In the genomic region with DNA sequence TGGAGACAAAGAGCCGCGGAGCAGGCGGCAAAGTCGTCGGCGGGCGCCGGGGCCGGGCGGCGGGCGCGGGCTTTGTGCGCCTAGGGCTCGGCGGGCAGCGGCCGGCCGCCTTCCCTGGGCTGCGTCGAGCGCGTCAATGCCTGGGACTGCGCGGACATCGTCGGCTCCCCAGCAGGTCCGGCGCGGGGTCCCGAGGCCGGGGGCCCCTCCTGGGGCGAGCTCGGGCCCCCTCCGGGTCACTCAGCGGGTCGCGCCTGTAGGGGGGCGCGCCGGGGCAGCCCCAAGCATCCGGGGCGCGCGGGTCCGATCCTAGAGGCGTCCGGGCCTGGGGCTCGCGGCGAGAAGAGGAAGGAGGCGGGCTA, we compare ENCODE assay signal across 8 cellular contexts. TPM values are rescaled to one million over a fixed set of nuclear protein-coding genes. Genes with fewer than 3 reads are reported as not detected.
A peak's percentile ranks its signal among the peaks of the same experiment; 100 is the strongest.
DNase-seq lines count a peak whose midpoint lies in the region; ATAC-seq, FAIRE-seq and TF ChIP-seq lines count a peak whose summit lies in the region.

No MANE protein-coding gene starts in this region.

- H3K4me2 ChIP-seq in A549, result peak overlapping the region; percentile 99

- in situ Hi-C loops in brain microvascular endothelial cell (cut with HindIII; ENCODE audit: low pct_ligation_motif_present, low sequenced_read_pairs), result no loop called here

- ATAC-seq in A549 (peak; percentile 5 to 9; a peak in 2 of 6 replicates), mucosa of descending colon (no peak), GM19455 (IDR thresholded peaks at IDR 0.05; ENCODE audit: unreplicated experiment) (no peak), GM21381 (IDR thresholded peaks at IDR 0.05; ENCODE audit: unreplicated experiment) (no peak)

- intact Hi-C loops in mucosa of descending colon (cut with DNase I, micrococcal nuclease), result loop anchor here (10.0 kb wide), 2 partner anchors 228 to 502 kb away; no protein-coding TSS in a partner anchor

- TF ChIP-seq CTCF in A549 (IDR thresholded peaks at IDR 0.05) (no peak), HL-60 (IDR thresholded peaks at IDR 0.05; ENCODE audit: insufficient read depth, low read length) (no peak), brain microvascular endothelial cell (IDR thresholded peaks at IDR 0.05; ENCODE audit: low read depth, low read length, missing control alignments) (no peak), mucosa of descending colon (IDR thresholded peaks at IDR 0.05) (no peak)

- no peak for FAIRE-seq in A549 (lab: Jason Lieb, UNC)

- no peak for TF ChIP-seq EP300 in A549 (IDR thresholded peaks at IDR 0.05)

- no peak for TF ChIP-seq RAD21 in A549 (conservative IDR thresholded peaks at IDR 0.05 in 1 of 2, IDR thresholded peaks at IDR 0.05 in 1 of 2)

- H3K27me3 ChIP-seq in HL-60 (ENCODE audit: insufficient read depth, poor library complexity, severe bottlenecking) (no peaks in the 10 kb centered on the region), brain microvascular endothelial cell (replicated peaks) (no peaks in the 10 kb centered on the region)

- H3K4me3 ChIP-seq in A549 (peak overlapping the region; percentile 72), HL-60 (replicated peaks; ENCODE audit: insufficient read depth, low read length) (peak overlapping the region; percentile 83), brain microvascular endothelial cell (ENCODE audit: low read depth, low read length) (peak overlapping the region; percentile 83), mucosa of descending colon (peak overlapping the region; percentile 87)

- DNase-seq in A549 (ENCODE audit: low read depth in 1 of 2, low spot score in 1 of 2) (peak in 1 of 2 experiments; percentile 40), HL-60 (ENCODE audit: low read depth in 1 of 2, low spot score in 1 of 2) (no peak), brain microvascular endothelial cell (no peak), mucosa of descending colon (no peak), midbrain (lab: John Stamatoyannopoulos, UW) (no peak)
- no peak for DNase-seq in stimulated activated naive CD4-positive, alpha-beta T cell treated with Interleukin-2 at 50 U/mL for 16 hours (lab: John Stamatoyannopoulos, UW)

- 0% methylated on average over 12 of the region's 52 CpGs for WGBS in A549 (ENCODE audit: missing lambda C conversion rate)

- CTCF ChIA-PET in A549 (lab: Yijun Ruan, JAX), result interaction anchor here (0.9 to 3.7 kb wide), 22 partner anchors 10 to 620 kb away, joined by 3 to 35 read pairs (median 3); no protein-coding TSS in a partner anchor

- peak overlapping the region; percentile 73 to 82 for H3K27ac ChIP-seq in A549
- peak overlapping the region; percentile 90 for H3K27ac ChIP-seq in HL-60 (replicated peaks)
- H3K27ac ChIP-seq in brain microvascular endothelial cell, result peak overlapping the region; percentile 61

- H3K9me3 ChIP-seq in A549 (no peaks in the 10 kb centered on the region), mucosa of descending colon (no peaks in the 10 kb centered on the region)

- H3K4me1 ChIP-seq in A549 (peaks cover 43% of the 10 kb centered on the region), mucosa of descending colon (ENCODE audit: low read depth) (peaks cover 55% of the 10 kb centered on the region)

- no peak for TF ChIP-seq POLR2A in A549 (IDR thresholded peaks at IDR 0.05; ENCODE audit: low read length)

- POLR2A ChIA-PET in A549 (lab: Yijun Ruan, JAX), result interaction anchor here (1.0 to 2.5 kb wide), 8 partner anchors 8 to 645 kb away, joined by 3 to 12 read pairs (median 4); partner anchors contain the start of gene RPLP1

- peaks cover 13% of the 10 kb centered on the region for H3K36me3 ChIP-seq in brain microvascular endothelial cell (replicated peaks)
- H3K36me3 ChIP-seq in mucosa of descending colon (ENCODE audit: low read depth), result peaks cover 5% of the 10 kb centered on the region

TF ChIP-seq in A549, 52 proteins besides CTCF, POLR2A, EP300 and RAD21:
- no peak for TF ChIP-seq HOXB13 (CRISPR knock-in tag; IDR thresholded peaks at IDR 0.05; ENCODE audit: low read depth)
- no peak for TF ChIP-seq NFE2L2 (conservative IDR thresholded peaks at IDR 0.05; ENCODE audit: low read length)
- TF ChIP-seq ZSCAN20 (CRISPR knock-in tag; IDR thresholded peaks at IDR 0.05), result no peak
- TF ChIP-seq HES2 (IDR thresholded peaks at IDR 0.05), result no peak
- no peak for TF ChIP-seq NPAS2 (CRISPR knock-in tag; IDR thresholded peaks at IDR 0.05; ENCODE audit: borderline replicate concordance)
- TF ChIP-seq PBX3 (IDR thresholded peaks at IDR 0.05), result no peak
- no peak for TF ChIP-seq MAZ (IDR thresholded peaks at IDR 0.05; ENCODE audit: borderline replicate concordance, low read depth, low read length)
- no peak for TF ChIP-seq NR3C1 (IDR thresholded peaks at IDR 0.05)
- TF ChIP-seq BHLHE40 (IDR thresholded peaks at IDR 0.05; ENCODE audit: low read depth, low read length), result no peak
- TF ChIP-seq, protein P1, sequence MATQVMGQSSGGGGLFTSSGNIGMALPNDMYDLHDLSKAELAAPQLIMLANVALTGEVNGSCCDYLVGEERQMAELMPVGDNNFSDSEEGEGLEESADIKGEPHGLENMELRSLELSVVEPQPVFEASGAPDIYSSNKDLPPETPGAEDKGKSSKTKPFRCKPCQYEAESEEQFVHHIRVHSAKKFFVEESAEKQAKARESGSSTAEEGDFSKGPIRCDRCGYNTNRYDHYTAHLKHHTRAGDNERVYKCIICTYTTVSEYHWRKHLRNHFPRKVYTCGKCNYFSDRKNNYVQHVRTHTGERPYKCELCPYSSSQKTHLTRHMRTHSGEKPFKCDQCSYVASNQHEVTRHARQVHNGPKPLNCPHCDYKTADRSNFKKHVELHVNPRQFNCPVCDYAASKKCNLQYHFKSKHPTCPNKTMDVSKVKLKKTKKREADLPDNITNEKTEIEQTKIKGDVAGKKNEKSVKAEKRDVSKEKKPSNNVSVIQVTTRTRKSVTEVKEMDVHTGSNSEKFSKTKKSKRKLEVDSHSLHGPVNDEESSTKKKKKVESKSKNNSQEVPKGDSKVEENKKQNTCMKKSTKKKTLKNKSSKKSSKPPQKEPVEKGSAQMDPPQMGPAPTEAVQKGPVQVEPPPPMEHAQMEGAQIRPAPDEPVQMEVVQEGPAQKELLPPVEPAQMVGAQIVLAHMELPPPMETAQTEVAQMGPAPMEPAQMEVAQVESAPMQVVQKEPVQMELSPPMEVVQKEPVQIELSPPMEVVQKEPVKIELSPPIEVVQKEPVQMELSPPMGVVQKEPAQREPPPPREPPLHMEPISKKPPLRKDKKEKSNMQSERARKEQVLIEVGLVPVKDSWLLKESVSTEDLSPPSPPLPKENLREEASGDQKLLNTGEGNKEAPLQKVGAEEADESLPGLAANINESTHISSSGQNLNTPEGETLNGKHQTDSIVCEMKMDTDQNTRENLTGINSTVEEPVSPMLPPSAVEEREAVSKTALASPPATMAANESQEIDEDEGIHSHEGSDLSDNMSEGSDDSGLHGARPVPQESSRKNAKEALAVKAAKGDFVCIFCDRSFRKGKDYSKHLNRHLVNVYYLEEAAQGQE (IDR thresholded peaks at IDR 0.05), result no peak
- TF ChIP-seq TP53 (CRISPR knock-in tag; IDR thresholded peaks at IDR 0.05), result no peak
- TF ChIP-seq TFCP2L1 (CRISPR knock-in tag; IDR thresholded peaks at IDR 0.05), result no peak

RNA-seq across cellular contexts. Expression of gene TLE3, which starts 0.8 kb away (rescaled TPM):
- polyA plus RNA-seq in A549 (2011; rRNA removed), result 4.6 and 6.6 TPM in 2 replicates
- polyA plus RNA-seq in A549 (2012; cell fraction: cytosol; rRNA removed), result 6.7 and 9.5 TPM in 2 replicates
- 17.4 and 28.4 TPM in 2 replicates for polyA plus RNA-seq in A549 (2012; cell fraction: nucleus; rRNA removed)
- polyA plus RNA-seq in A549 (2017; fragmentation: RNase III; extraction: RNeasy Plus Mini Kit Qiagen cat#74134 plus additional on column Dnase treatment), result 5.3 to 5.7 TPM (median 5.5 TPM) in 3 replicates
- 11.0 and 13.6 TPM in 2 replicates for polyA minus RNA-seq in A549 (2011; rRNA and poly(A)+ RNA removed)
- 100 to 1,000 TPM in 2 of 3 donors, 10 to 100 TPM in 1; 77.6 to 123 (median 103) TPM for total RNA-seq in mucosa of descending colon

Comparison
In these comparisons a context has a peak if more than half of its experiments do, and no peak if none do; other contexts are left out.
1. ATAC-seq: peak in A549 (2 of 2); none in mucosa of descending colon (single experiment), GM19455 (single experiment) and GM21381 (single experiment).
2. Peak in every context shown above with its lines, with median percentiles within 50 percentile points of each other: H3K27ac ChIP-seq and H3K4me3 ChIP-seq.